ENCODE assay signal across 8 cellular contexts in the genomic region with DNA sequence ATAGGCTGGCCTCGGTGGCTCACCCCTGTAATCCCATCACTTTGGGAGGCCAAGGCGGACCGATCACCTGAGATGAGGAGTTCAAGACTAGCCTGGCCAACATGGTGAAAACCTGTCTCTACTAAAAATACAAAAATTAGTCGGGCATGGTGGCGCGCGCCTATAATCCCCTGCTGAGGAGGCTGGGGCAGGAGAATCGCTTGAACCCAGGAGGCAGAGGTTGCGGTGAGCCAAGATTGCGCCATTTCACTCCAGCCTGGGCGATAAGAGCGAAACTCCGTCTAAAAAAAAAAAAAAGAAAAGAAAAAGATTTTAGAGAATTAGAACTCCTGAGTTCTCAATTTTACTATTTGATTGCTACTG. TPM values are rescaled to one million over a fixed set of nuclear protein-coding genes. Genes with fewer than 3 reads are reported as not detected.
DNase-seq lines count a peak whose midpoint lies in the region; ATAC-seq and TF ChIP-seq lines count a peak whose summit lies in the region.
"Not testable (repeated sequence)": the region's sequence is repeated elsewhere in the genome, so short reads cannot be mapped to it uniquely, and the experiment has no call there.

No MANE protein-coding gene starts in this region.

- H2BK120ac ChIP-seq in IMR-90 (ENCODE audit: low read depth, low read length) = not testable (repeated sequence)

- peaks cover 16% of the 10 kb centered on the region in 2 experiments for H3K79me1 ChIP-seq in IMR-90 (ENCODE audit: low read depth in 1 of 2, low read length in 2 of 2)

- peak overlapping the region in 6 of 7 donors; percentile 22 to 99 (median 66) for H3K27ac Mint-ChIP-seq in CD4-positive, alpha-beta memory T cell
- H3K27ac Mint-ChIP-seq in WTC11 (peak overlapping the region; percentile 78), immature natural killer cell (peak overlapping the region; percentile 51 to 98 (median 90))
- not testable (repeated sequence) for H3K27ac Mint-ChIP-seq in activated naive CD8-positive, alpha-beta T cell treated with anti-CD3 and anti-CD28 coated beads for 36 hours; endodermal cell; neural crest cell (ENCODE audit: unreplicated experiment)

- H3K27ac ChIP-seq in CD4-positive, alpha-beta memory T cell (ENCODE audit: low read depth, low read length); IMR-90 (ENCODE audit: insufficient read depth, low read length); endodermal cell (ENCODE audit: low read depth, low read length): not testable (repeated sequence)
- H3K27ac ChIP-seq in upper lobe of left lung = peak overlapping the region in 1 of 4 donors; percentile 96

- H3K56ac ChIP-seq in IMR-90 (ENCODE audit: extremely low read depth, insufficient read depth, low read length) = not testable (repeated sequence)

- not testable (repeated sequence) for H2AFZ ChIP-seq in IMR-90 (replicated peaks; ENCODE audit: low read length, poor library complexity)

- H3K36me3 ChIP-seq in CD4-positive, alpha-beta memory T cell (ENCODE audit: insufficient read depth, low read length) = peaks cover 15% of the 10 kb centered on the region
- H3K36me3 ChIP-seq in IMR-90 (ENCODE audit: control insufficient read depth, insufficient read depth, low read length) = peaks cover 26% of the 10 kb centered on the region
- H3K36me3 ChIP-seq in endodermal cell (ENCODE audit: control insufficient read depth, insufficient read depth, low read length) = peaks cover 48% of the 10 kb centered on the region
- peaks cover 10 to 45% (median 25%) of the 10 kb centered on the region in 4 donors for H3K36me3 ChIP-seq in upper lobe of left lung

- not testable (repeated sequence) for H3K14ac ChIP-seq in IMR-90 (replicated peaks; ENCODE audit: low read depth, low read length)

- DNase-seq in CD4-positive, alpha-beta memory T cell; IMR-90; WTC11 (ENCODE audit: low spot score); activated naive CD8-positive, alpha-beta T cell treated with anti-CD3 and anti-CD28 coated beads for 36 hours; endodermal cell; immature natural killer cell; neural crest cell (ENCODE audit: low read depth, low spot score); upper lobe of left lung: not testable (repeated sequence)

- POLR2A ChIA-PET in CD4-positive, alpha-beta memory T cell (lab: Charles Lee; ENCODE audit: partially characterized antibody); IMR-90 (lab: Charles Lee; ENCODE audit: unreplicated experiment); WTC11 (lab: Charles Lee): not testable (repeated sequence)

- H3K23ac ChIP-seq in IMR-90 (ENCODE audit: low read depth, low read length) = not testable (repeated sequence)

- H2BK15ac ChIP-seq in IMR-90 (ENCODE audit: low read depth, low read length) = not testable (repeated sequence)

- CTCF ChIA-PET in CD4-positive, alpha-beta memory T cell (lab: Charles Lee; ENCODE audit: partially characterized antibody); IMR-90 (lab: Yijun Ruan, JAX); WTC11 (lab: Charles Lee): not testable (repeated sequence)

- H4K20me1 ChIP-seq in IMR-90 (ENCODE audit: insufficient read depth, low read length) = peaks cover 28% of the 10 kb centered on the region

- in situ Hi-C loops in IMR-90 (cut with MboI; ENCODE audit: low sequenced_read_pairs) = not testable (repeated sequence)

- H2BK20ac ChIP-seq in IMR-90 (ENCODE audit: low read depth, low read length) = not testable (repeated sequence)

- not testable (repeated sequence) for H3K27me3 Mint-ChIP-seq in CD4-positive, alpha-beta memory T cell; WTC11 (ENCODE audit: low read depth); activated naive CD8-positive, alpha-beta T cell treated with anti-CD3 and anti-CD28 coated beads for 36 hours; endodermal cell (ENCODE audit: insufficient read depth); neural crest cell (ENCODE audit: low read depth)
- peaks cover 13 to 20% (median 17%) of the 10 kb centered on the region in 3 donors for H3K27me3 Mint-ChIP-seq in immature natural killer cell (ENCODE audit: low read depth in 3 of 3)

- not testable (repeated sequence) for H4K5ac ChIP-seq in IMR-90 (ENCODE audit: low read depth, low read length)

- H3K9me1 ChIP-seq in IMR-90 (ENCODE audit: insufficient read depth, low read length) = not testable (repeated sequence)

- peak overlapping the region; percentile 20 to 96 (median 82) for H3K4me3 Mint-ChIP-seq in CD4-positive, alpha-beta memory T cell
- H3K4me3 Mint-ChIP-seq in WTC11 (peak overlapping the region; percentile 86), endodermal cell (peak overlapping the region; percentile 95), immature natural killer cell (peak overlapping the region; percentile 86 to 97 (median 95)), neural crest cell (peak overlapping the region; percentile 99)
- peak overlapping the region; percentile 93 for H3K4me3 Mint-ChIP-seq in activated naive CD8-positive, alpha-beta T cell treated with anti-CD3 and anti-CD28 coated beads for 36 hours

- BruUV-seq in IMR-90 (replicated peaks; lab: Mats Ljungman, UMichigan) = not testable (repeated sequence)

- not testable (repeated sequence) for H4K8ac ChIP-seq in IMR-90 (ENCODE audit: low read depth in 2 of 2, low read length in 2 of 2)

- H2BK5ac ChIP-seq in IMR-90 (ENCODE audit: low read depth, low read length, poor library complexity, severe bottlenecking) = not testable (repeated sequence)

- TF ChIP-seq EP300 in upper lobe of left lung (IDR thresholded peaks at IDR 0.05) = not testable (repeated sequence)

- H3K36me3 Mint-ChIP-seq in CD4-positive, alpha-beta memory T cell = peaks cover 29 to 44% of the 10 kb centered on the region in 2 donors
- H3K36me3 Mint-ChIP-seq in WTC11 (peaks cover 53% of the 10 kb centered on the region), endodermal cell (ENCODE audit: low read depth) (peaks cover 43% of the 10 kb centered on the region), immature natural killer cell (peaks cover 6 to 16% (median 6%) of the 10 kb centered on the region in 3 donors)
- H3K36me3 Mint-ChIP-seq in activated naive CD8-positive, alpha-beta T cell treated with anti-CD3 and anti-CD28 coated beads for 36 hours = peaks cover 49% of the 10 kb centered on the region
- not testable (repeated sequence) for H3K36me3 Mint-ChIP-seq in neural crest cell (ENCODE audit: low read depth)

- H2AK9ac ChIP-seq in IMR-90 (replicated peaks; ENCODE audit: low read depth, low read length, poor library complexity) = not testable (repeated sequence)

- not testable (repeated sequence) for TF ChIP-seq RAD21 in IMR-90 (IDR thresholded peaks at IDR 0.05; ENCODE audit: low read length)

- ATAC-seq in IMR-90 (ENCODE audit: low read depth); WTC11; upper lobe of left lung (ENCODE audit: low FRiP score in 2 of 2): not testable (repeated sequence)

- not testable (repeated sequence) for TF ChIP-seq CTCF in IMR-90 (conservative IDR thresholded peaks at IDR 0.05; ENCODE audit: low read depth, low read length); WTC11 (IDR thresholded peaks at IDR 0.05); endodermal cell (conservative IDR thresholded peaks at IDR 0.05); neural crest cell (conservative IDR thresholded peaks at IDR 0.05); upper lobe of left lung (IDR thresholded peaks at IDR 0.05)

- H3K9me3 Mint-ChIP-seq in CD4-positive, alpha-beta memory T cell; WTC11; activated naive CD8-positive, alpha-beta T cell treated with anti-CD3 and anti-CD28 coated beads for 36 hours; endodermal cell; immature natural killer cell; neural crest cell: not testable (repeated sequence)

- not testable (repeated sequence) for H3K18ac ChIP-seq in IMR-90 (ENCODE audit: low read depth, low read length)

- H3K9ac ChIP-seq in IMR-90 (ENCODE audit: low read depth, low read length) = not testable (repeated sequence)
- H3K9ac ChIP-seq in endodermal cell (ENCODE audit: extremely low read depth, low read length, poor library complexity, severe bottlenecking) = peak overlapping the region; percentile 97

- not testable (repeated sequence) for H4K91ac ChIP-seq in IMR-90 (ENCODE audit: insufficient read depth, low read depth, low read length)

- not testable (repeated sequence) for H3K27me3 ChIP-seq in CD4-positive, alpha-beta memory T cell (ENCODE audit: insufficient read depth, low read length); IMR-90 (ENCODE audit: control insufficient read depth, insufficient read depth, low read length); endodermal cell (ENCODE audit: control insufficient read depth, insufficient read depth, low read length, poor library complexity, severe bottlenecking); upper lobe of left lung

- dilution Hi-C loops in IMR-90 (cut with HindIII; ENCODE audit: low sequenced_read_pairs, unreplicated experiment) = not testable (repeated sequence)

- WGBS in IMR-90 (ENCODE audit: extremely low coverage in 2 of 2, insufficient read length in 1 of 2), 2 experiments = no CpG with 5 or more reads among the region's 13 CpGs
- 96 to 97% methylated on average over 9 to 13 of the region's 13 CpGs for WGBS in endodermal cell (ENCODE audit: insufficient coverage in 1 of 2, insufficient read length in 1 of 2), 2 experiments
- WGBS in upper lobe of left lung, 2 donors = 94 to 99% methylated on average over 13 of the region's 13 CpGs

- not testable (repeated sequence) for H2AK5ac ChIP-seq in IMR-90 (ENCODE audit: low read depth, low read length)

- not testable (repeated sequence) for H3K4ac ChIP-seq in IMR-90 (ENCODE audit: low read depth, low read length)

- not testable (repeated sequence) for H3K9me3 ChIP-seq in CD4-positive, alpha-beta memory T cell (ENCODE audit: control insufficient read depth in 1 of 2, low read length in 2 of 2); IMR-90 (ENCODE audit: control insufficient read depth, insufficient read depth, low read length); endodermal cell (ENCODE audit: control insufficient read depth, low read length); upper lobe of left lung

- H3K4me1 ChIP-seq in CD4-positive, alpha-beta memory T cell (ENCODE audit: insufficient read depth, low read length) = peaks cover 46% of the 10 kb centered on the region
- not testable (repeated sequence) for H3K4me1 ChIP-seq in IMR-90 (ENCODE audit: control insufficient read depth, insufficient read depth, low read length); endodermal cell (ENCODE audit: control insufficient read depth, insufficient read depth, low read length)
- H3K4me1 ChIP-seq in upper lobe of left lung = peaks cover 22 to 53% (median 32%) of the 10 kb centered on the region in 4 donors

- H3K4me1 Mint-ChIP-seq in CD4-positive, alpha-beta memory T cell = peaks cover 20 to 52% (median 38%) of the 10 kb centered on the region in 4 donors
- H3K4me1 Mint-ChIP-seq in WTC11 (peaks cover 32% of the 10 kb centered on the region), endodermal cell (peaks cover 22% of the 10 kb centered on the region), immature natural killer cell (peaks cover 47 to 67% of the 10 kb centered on the region in 2 donors), neural crest cell (peaks cover 20% of the 10 kb centered on the region)
- peaks cover 44% of the 10 kb centered on the region for H3K4me1 Mint-ChIP-seq in activated naive CD8-positive, alpha-beta T cell treated with anti-CD3 and anti-CD28 coated beads for 36 hours

- intact Hi-C loops in CD4-positive, alpha-beta memory T cell (cut with micrococcal nuclease); IMR-90 (cut with micrococcal nuclease): not testable (repeated sequence)

- not testable (repeated sequence) for H3K4me3 ChIP-seq in CD4-positive, alpha-beta memory T cell (ENCODE audit: low read length in 2 of 2)
- H3K4me3 ChIP-seq in IMR-90 (ENCODE audit: insufficient read depth, low read depth, low read length) = peak overlapping the region; percentile 27
- H3K4me3 ChIP-seq in endodermal cell (ENCODE audit: low read length) = peak overlapping the region; percentile 97
- peak overlapping the region in 3 of 4 donors; percentile 71 to 90 (median 80) for H3K4me3 ChIP-seq in upper lobe of left lung

- TF ChIP-seq POLR2A in IMR-90 (IDR thresholded peaks at IDR 0.05; ENCODE audit: low read depth, low read length); upper lobe of left lung (IDR thresholded peaks at IDR 0.05): not testable (repeated sequence)

- not testable (repeated sequence) for H3K4me2 ChIP-seq in IMR-90 (ENCODE audit: low read depth, low read length)

RNA-seq across cellular contexts. Expression of a gene that starts 2.0 kb away (rescaled TPM):
- total RNA-seq in CD4-positive, alpha-beta memory T cell = 100 to 1,000 TPM; 117 to 121 TPM
- polyA plus RNA-seq in CD4-positive, alpha-beta memory T cell = 10 to 100 TPM in 1 of 2 donors, 1 to 10 TPM in 1; 9.7 to 22.5 TPM
- total RNA-seq in IMR-90 (2012; rRNA removed) = 196 and 235 TPM in 2 replicates
- polyA plus RNA-seq in IMR-90 (2012; rRNA removed) = 21.0 and 21.9 TPM in 2 replicates
- 10.1 and 22.8 TPM in 2 replicates for polyA plus RNA-seq in IMR-90 (2012; cell fraction: cytosol; rRNA removed)
- polyA plus RNA-seq in IMR-90 (2012; cell fraction: nucleus; rRNA removed; ENCODE audit: low replicate concordance) = 11.7 and 38.6 TPM in 2 replicates
- 130 to 207 TPM (median 137 TPM) in 3 replicates for total RNA-seq in WTC11 (2021)
- 100 to 1,000 TPM; 152 to 158 TPM for total RNA-seq in activated naive CD8-positive, alpha-beta T cell treated with anti-CD3 and anti-CD28 coated beads for 36 hours
- total RNA-seq in endodermal cell = 100 to 1,000 TPM; 102 to 137 TPM
- 42.8 TPM for polyA plus RNA-seq in endodermal cell (2013, experiment 1 of 2)
- 47.9 TPM for polyA plus RNA-seq in endodermal cell (2013, experiment 2 of 2)
- 10 to 100 TPM; 18.2 to 33.5 (median 19.9) TPM for polyA plus RNA-seq in immature natural killer cell
- 123 TPM in 2 replicates for total RNA-seq in neural crest cell
- total RNA-seq in upper lobe of left lung = 100 to 1,000 TPM in 3 of 6 donors, 10 to 100 TPM in 3; 64.6 to 162 (median 108) TPM
